4 cellular contexts compared by ENCODE assay signal in the genomic region with DNA sequence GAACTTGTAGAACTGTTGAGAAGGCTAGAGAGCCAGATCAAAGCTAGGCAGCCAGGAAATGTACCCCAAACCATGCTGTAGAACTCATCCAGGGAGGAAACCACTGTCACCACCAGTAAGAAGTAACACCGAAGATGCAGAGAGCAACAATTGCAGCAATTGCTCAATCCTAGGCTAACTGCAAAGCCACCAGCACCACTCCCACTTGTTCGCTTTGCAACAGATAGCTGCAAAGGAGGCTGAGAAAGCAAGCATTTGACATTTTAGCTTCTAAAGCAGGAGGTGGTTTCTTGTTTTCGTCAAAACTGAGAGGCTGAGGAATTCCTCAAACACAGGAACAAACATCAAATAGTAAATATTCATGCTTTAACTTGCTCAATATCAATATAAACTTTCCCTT. TPM values are rescaled to one million over a fixed set of nuclear protein-coding genes. Genes with fewer than 3 reads are reported as not detected.
"Had no signal": no experiment of that assay in that cellular context is flagged by ENCODE, and none has a peak within 500 bp of the region (broad histone marks: within the 10 kb centered on the region; RNA-seq: fewer than 3 reads in every experiment).

No MANE protein-coding gene starts in this region.

RNA-seq across cellular contexts. Expression of a gene that starts 1.8 kb away (rescaled TPM):
- total RNA-seq: LHCN-M2, M059J, MCF 10A, NCI-H460 had no signal
